ENCODE assay signal across 19 cellular contexts in genomic region chr3:3836845-3837244, GRCh38. TPM values are rescaled to one million over a fixed set of nuclear protein-coding genes. Genes with fewer than 3 reads are reported as not detected.
"Had no signal": no experiment of that assay in that cellular context is flagged by ENCODE, and none has a peak within 500 bp of the region (broad histone marks: within the 10 kb centered on the region; RNA-seq: fewer than 3 reads in every experiment).

No MANE protein-coding gene starts in this region.

- ATAC-seq: esophagus mucosa, heart left ventricle, natural killer cell had no signal

- H3K27ac ChIP-seq: heart left ventricle, ovary, right atrium auricular region, sigmoid colon, skin epidermis, stomach, thoracic aorta, upper lobe of left lung, uterus had no signal

- H3K4me1 ChIP-seq: heart left ventricle, right atrium auricular region, sigmoid colon, stomach, upper lobe of left lung, uterus had no signal

- DNase-seq: effector memory CD4-positive, alpha-beta T cell; heart left ventricle; hypothalamus; kidney glomerular epithelial cell; mammary epithelial cell; natural killer cell; nucleus accumbens; ovary; sigmoid colon; stimulated activated naive CD4-positive, alpha-beta T cell; stomach; substantia nigra; upper lobe of left lung; uterus had no signal

- H3K27me3 ChIP-seq: heart left ventricle, ovary, right atrium auricular region, sigmoid colon, stomach, upper lobe of left lung, uterus had no signal

- H3K36me3 ChIP-seq: heart left ventricle, ovary, right atrium auricular region, sigmoid colon, stomach, thoracic aorta, upper lobe of left lung, uterus had no signal

- H3K4me3 ChIP-seq: heart left ventricle, ovary, right atrium auricular region, sigmoid colon, skin epidermis, stomach, thoracic aorta, upper lobe of left lung, uterus had no signal

RNA-seq across cellular contexts. Expression of gene LRRN1, which starts 37.6 kb away (rescaled TPM):
- total RNA-seq: glomerular endothelial cell had no signal
